ENCODE assay signal across 1 cellular context in the genomic region with DNA sequence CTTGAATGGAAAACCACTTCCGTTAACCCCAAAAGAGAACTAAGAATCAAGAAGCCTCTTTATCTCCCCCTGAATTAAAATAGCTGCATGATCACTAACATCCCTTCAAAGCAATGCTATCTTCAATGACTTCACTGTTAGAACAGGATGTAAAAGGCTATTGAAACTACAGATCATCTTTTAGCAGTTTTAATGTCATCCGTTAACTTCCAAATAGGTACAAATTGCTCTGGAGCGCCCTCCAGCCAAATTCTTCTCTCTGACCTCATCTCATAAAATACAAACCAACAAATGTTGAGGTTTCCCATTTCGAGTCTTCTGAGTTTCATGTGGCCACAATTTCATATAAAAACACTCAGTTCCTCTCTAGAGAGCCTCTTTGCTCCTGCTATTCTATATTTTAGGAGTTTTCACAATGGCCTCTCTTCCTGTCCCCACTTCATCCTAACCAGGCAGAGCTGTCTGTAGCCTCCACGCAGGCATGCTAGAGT.
TF ChIP-seq lines count a peak whose summit lies in the region.

No MANE protein-coding gene starts in this region.

TF ChIP-seq in GM12878, 131 proteins besides CTCF, POLR2A, EP300 and RAD21 (continued from another document):
- TF ChIP-seq, protein P1, sequence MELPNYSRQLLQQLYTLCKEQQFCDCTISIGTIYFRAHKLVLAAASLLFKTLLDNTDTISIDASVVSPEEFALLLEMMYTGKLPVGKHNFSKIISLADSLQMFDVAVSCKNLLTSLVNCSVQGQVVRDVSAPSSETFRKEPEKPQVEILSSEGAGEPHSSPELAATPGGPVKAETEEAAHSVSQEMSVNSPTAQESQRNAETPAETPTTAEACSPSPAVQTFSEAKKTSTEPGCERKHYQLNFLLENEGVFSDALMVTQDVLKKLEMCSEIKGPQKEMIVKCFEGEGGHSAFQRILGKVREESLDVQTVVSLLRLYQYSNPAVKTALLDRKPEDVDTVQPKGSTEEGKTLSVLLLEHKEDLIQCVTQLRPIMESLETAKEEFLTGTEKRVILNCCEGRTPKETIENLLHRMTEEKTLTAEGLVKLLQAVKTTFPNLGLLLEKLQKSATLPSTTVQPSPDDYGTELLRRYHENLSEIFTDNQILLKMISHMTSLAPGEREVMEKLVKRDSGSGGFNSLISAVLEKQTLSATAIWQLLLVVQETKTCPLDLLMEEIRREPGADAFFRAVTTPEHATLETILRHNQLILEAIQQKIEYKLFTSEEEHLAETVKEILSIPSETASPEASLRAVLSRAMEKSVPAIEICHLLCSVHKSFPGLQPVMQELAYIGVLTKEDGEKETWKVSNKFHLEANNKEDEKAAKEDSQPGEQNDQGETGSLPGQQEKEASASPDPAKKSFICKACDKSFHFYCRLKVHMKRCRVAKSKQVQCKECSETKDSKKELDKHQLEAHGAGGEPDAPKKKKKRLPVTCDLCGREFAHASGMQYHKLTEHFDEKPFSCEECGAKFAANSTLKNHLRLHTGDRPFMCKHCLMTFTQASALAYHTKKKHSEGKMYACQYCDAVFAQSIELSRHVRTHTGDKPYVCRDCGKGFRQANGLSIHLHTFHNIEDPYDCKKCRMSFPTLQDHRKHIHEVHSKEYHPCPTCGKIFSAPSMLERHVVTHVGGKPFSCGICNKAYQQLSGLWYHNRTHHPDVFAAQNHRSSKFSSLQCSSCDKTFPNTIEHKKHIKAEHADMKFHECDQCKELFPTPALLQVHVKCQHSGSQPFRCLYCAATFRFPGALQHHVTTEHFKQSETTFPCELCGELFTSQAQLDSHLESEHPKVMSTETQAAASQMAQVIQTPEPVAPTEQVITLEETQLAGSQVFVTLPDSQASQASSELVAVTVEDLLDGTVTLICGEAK (IDR thresholded peaks at IDR 0.05; ENCODE audit: borderline replicate concordance): no peak
- TF ChIP-seq NR2C1 (IDR thresholded peaks at IDR 0.05): no peak
- TF ChIP-seq RCOR1 (conservative IDR thresholded peaks at IDR 0.05; ENCODE audit: low read depth, low read length): 0 out of 2 replicates have a peak, but pooled peaks have one; percentile 56
- TF ChIP-seq SMC3 (IDR thresholded peaks at IDR 0.05; ENCODE audit: borderline replicate concordance, low read length): 0 out of 2 replicates have a peak, but pooled peaks have one; percentile 12
- no peak for TF ChIP-seq ZNF592 (IDR thresholded peaks at IDR 0.05)
- TF ChIP-seq MXI1 (IDR thresholded peaks at IDR 0.05; ENCODE audit: low read depth, low read length): no peak
- TF ChIP-seq, protein P2, sequence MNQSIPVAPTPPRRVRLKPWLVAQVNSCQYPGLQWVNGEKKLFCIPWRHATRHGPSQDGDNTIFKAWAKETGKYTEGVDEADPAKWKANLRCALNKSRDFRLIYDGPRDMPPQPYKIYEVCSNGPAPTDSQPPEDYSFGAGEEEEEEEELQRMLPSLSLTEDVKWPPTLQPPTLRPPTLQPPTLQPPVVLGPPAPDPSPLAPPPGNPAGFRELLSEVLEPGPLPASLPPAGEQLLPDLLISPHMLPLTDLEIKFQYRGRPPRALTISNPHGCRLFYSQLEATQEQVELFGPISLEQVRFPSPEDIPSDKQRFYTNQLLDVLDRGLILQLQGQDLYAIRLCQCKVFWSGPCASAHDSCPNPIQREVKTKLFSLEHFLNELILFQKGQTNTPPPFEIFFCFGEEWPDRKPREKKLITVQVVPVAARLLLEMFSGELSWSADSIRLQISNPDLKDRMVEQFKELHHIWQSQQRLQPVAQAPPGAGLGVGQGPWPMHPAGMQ (IDR thresholded peaks at IDR 0.05; ENCODE audit: borderline replicate concordance): no peak
- TF ChIP-seq PAX8 (IDR thresholded peaks at IDR 0.05): no peak
- TF ChIP-seq NFXL1 (IDR thresholded peaks at IDR 0.05; ENCODE audit: borderline replicate concordance): no peak
- TF ChIP-seq REST (IDR thresholded peaks at IDR 0.05; ENCODE audit: low read depth, low read length): no peak
- TF ChIP-seq, protein P3, sequence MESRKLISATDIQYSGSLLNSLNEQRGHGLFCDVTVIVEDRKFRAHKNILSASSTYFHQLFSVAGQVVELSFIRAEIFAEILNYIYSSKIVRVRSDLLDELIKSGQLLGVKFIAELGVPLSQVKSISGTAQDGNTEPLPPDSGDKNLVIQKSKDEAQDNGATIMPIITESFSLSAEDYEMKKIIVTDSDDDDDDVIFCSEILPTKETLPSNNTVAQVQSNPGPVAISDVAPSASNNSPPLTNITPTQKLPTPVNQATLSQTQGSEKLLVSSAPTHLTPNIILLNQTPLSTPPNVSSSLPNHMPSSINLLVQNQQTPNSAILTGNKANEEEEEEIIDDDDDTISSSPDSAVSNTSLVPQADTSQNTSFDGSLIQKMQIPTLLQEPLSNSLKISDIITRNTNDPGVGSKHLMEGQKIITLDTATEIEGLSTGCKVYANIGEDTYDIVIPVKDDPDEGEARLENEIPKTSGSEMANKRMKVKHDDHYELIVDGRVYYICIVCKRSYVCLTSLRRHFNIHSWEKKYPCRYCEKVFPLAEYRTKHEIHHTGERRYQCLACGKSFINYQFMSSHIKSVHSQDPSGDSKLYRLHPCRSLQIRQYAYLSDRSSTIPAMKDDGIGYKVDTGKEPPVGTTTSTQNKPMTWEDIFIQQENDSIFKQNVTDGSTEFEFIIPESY (IDR thresholded peaks at IDR 0.05): no peak
- no peak for TF ChIP-seq POU2F2 (IDR thresholded peaks at IDR 0.05; ENCODE audit: borderline replicate concordance, low read depth, low read length)
